Comparison of ENCODE assay signal across 28 cellular contexts in the genomic region with DNA sequence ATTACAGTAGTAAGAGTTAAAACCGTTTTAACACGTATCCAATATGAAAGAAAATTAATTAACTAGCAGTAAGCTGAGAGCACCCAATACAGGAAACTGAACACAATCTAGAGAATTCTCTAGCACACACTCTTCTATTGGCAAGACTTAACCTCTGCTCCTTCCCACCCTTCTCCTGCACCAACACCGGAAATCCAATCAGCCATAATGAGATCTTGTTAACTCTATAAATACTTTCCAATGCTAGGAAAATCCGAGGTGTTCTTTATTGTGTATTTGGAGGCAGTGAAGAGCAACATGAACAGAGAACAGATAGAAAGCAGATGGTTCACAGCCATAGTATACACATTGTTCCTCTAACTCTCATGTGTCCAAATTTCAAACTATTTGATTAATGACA.
"Had no signal": no experiment of that assay in that cellular context is flagged by ENCODE, and none has a peak within 500 bp of the region (broad histone marks: within the 10 kb centered on the region; RNA-seq: fewer than 3 reads in every experiment).

No MANE protein-coding gene starts in this region.

- ATAC-seq: activated CD4-positive, alpha-beta T cell treated with anti-CD3 and anti-CD28 coated beads for 36 hours; activated CD8-positive, alpha-beta memory T cell treated with anti-CD3 and anti-CD28 coated beads, Interleukin-2, amount 10 ng/mL, durations not matched to agents 7 days and 5 days; activated CD8-positive, alpha-beta T cell treated with anti-CD3 and anti-CD28 coated beads, Interleukin-2, amount 10 ng/mL, durations not matched to agents 7 days and 5 days; activated naive CD8-positive, alpha-beta T cell treated with anti-CD3 and anti-CD28 coated beads, Interleukin-2, amount 50 U/mL, for 24 hours; body of pancreas; gastroesophageal sphincter; heart right ventricle had no signal

- H3K9me3 ChIP-seq: adrenal gland, body of pancreas, esophagus squamous epithelium, gastroesophageal sphincter had no signal

- DNase-seq: activated CD4-positive, alpha-beta memory T cell treated with anti-CD3 and anti-CD28 coated beads for 36 hours; activated CD4-positive, alpha-beta T cell treated with anti-CD3 and anti-CD28 coated beads for 36 hours; activated CD4-positive, alpha-beta T cell treated with anti-CD3 and anti-CD28 coated beads, Interleukin-2, amount 10 ng/mL, durations not matched to agents 24 days and 14 days; activated CD4-positive, CD25-positive, alpha-beta regulatory T cell; activated CD4-positive, CD25-positive, alpha-beta regulatory T cell treated with anti-CD3 and anti-CD28 coated beads, Interleukin-2, amount 50 U/mL, for 72 hours; activated CD8-positive, alpha-beta memory T cell treated with anti-CD3 and anti-CD28 coated beads, Interleukin-2, amount 10 ng/mL, durations not matched to agents 7 days and 5 days; activated CD8-positive, alpha-beta memory T cell treated with anti-CD3 and anti-CD28 coated beads, Interleukin-2, amount 50 U/mL, for 4 hours; activated CD8-positive, alpha-beta T cell treated with anti-CD3 and anti-CD28 coated beads, Interleukin-2, amount 10 ng/mL, durations not matched to agents 7 days and 5 days; activated effector memory CD4-positive, alpha-beta T cell treated with anti-CD3 and anti-CD28 coated beads, Interleukin-2, amount 50 U/mL, for 16 hours; activated naive CD4-positive, alpha-beta T cell treated with anti-CD3 and anti-CD28 coated beads for 36 hours; activated naive CD8-positive, alpha-beta T cell treated with anti-CD3 and anti-CD28 coated beads for 36 hours; activated naive CD8-positive, alpha-beta T cell treated with anti-CD3 and anti-CD28 coated beads, Interleukin-2, amount 50 U/mL, for 24 hours; activated T-cell treated with anti-CD3 and anti-CD28 coated beads, Interleukin-2, amount 50 U/mL, for 1 hour; activated T-cell treated with anti-CD3 and anti-CD28 coated beads, Interleukin-2, amount 50 U/mL, for 48 hours; adrenal gland; amygdala; aorta; body of pancreas; caudate nucleus; cortex of kidney; dermis blood vessel endothelial cell; effector CD8-positive, alpha-beta T cell; esophagus squamous epithelium; foreskin melanocyte; heart right ventricle; T-helper 2 cell had no signal

- H3K4me3 ChIP-seq: adrenal gland, body of pancreas, esophagus squamous epithelium, gastroesophageal sphincter, heart right ventricle had no signal

- H3K4me1 ChIP-seq: adrenal gland, body of pancreas, esophagus squamous epithelium, gastroesophageal sphincter, heart right ventricle had no signal

- H3K27ac ChIP-seq: adrenal gland, body of pancreas, epithelial cell of prostate, esophagus squamous epithelium, gastroesophageal sphincter, heart right ventricle had no signal

- H3K36me3 ChIP-seq: adrenal gland, esophagus squamous epithelium, gastroesophageal sphincter, heart right ventricle had no signal

- H3K27me3 ChIP-seq: adrenal gland, body of pancreas, esophagus squamous epithelium, gastroesophageal sphincter, heart right ventricle had no signal
